In genomic region chr1:58891347-58891746, GRCh38 we compare ENCODE assay signal across 21 cellular contexts.
"Had no signal": no experiment of that assay in that cellular context is flagged by ENCODE, and none has a peak within 500 bp of the region (broad histone marks: within the 10 kb centered on the region; RNA-seq: fewer than 3 reads in every experiment).

No MANE protein-coding gene starts in this region.

- H3K4me1 ChIP-seq: foreskin keratinocyte had no signal

- H2AFZ ChIP-seq: hepatocyte had no signal

- H3K27me3 ChIP-seq: colonic mucosa, dorsolateral prefrontal cortex, foreskin keratinocyte, gastroesophageal sphincter, heart left ventricle, hepatocyte, left lung had no signal

- DNase-seq: cortex of kidney; dermis blood vessel endothelial cell; dorsolateral prefrontal cortex; effector CD4-positive, alpha-beta T cell; effector memory CD4-positive, alpha-beta T cell; foreskin keratinocyte; heart left ventricle; hypothalamus; immature natural killer cell; islet precursor cell; kidney; kidney glomerular epithelial cell; left lung; left ventricle myocardium superior; lower lobe of right lung; mesendoderm; midbrain; naive thymus-derived CD4-positive, alpha-beta T cell had no signal

- H3K27ac ChIP-seq: colonic mucosa, dorsolateral prefrontal cortex, foreskin keratinocyte, gastroesophageal sphincter, heart left ventricle, left lung, lower lobe of right lung had no signal

- ATAC-seq: foreskin keratinocyte; gastroesophageal sphincter; heart left ventricle; left lung; left ventricle myocardium superior; lower lobe of right lung; naive thymus-derived CD4-positive, alpha-beta T cell had no signal

- H3K4me3 ChIP-seq: colonic mucosa, dorsolateral prefrontal cortex, gastroesophageal sphincter, heart left ventricle, hepatocyte, left lung, lower lobe of right lung had no signal

- H3K36me3 ChIP-seq: colonic mucosa, gastroesophageal sphincter, heart left ventricle, left lung, lower lobe of right lung had no signal

- H3K9me3 ChIP-seq: colonic mucosa, gastroesophageal sphincter, heart left ventricle, left lung, lower lobe of right lung had no signal

- H3K9me3 Mint-ChIP-seq: immature natural killer cell had no signal

- H3K4me3 Mint-ChIP-seq: immature natural killer cell; naive thymus-derived CD4-positive, alpha-beta T cell had no signal

- H3K4me2 ChIP-seq: hepatocyte had no signal
